In genomic region chr9:95120781-95121370, GRCh38 we compare ENCODE assay signal across 25 cellular contexts.
"Had no signal": no experiment of that assay in that cellular context is flagged by ENCODE, and none has a peak within 500 bp of the region (broad histone marks: within the 10 kb centered on the region; RNA-seq: fewer than 3 reads in every experiment).

No MANE protein-coding gene starts in this region.

- H3K27ac ChIP-seq: adrenal gland, gastrocnemius medialis, hepatocyte, pancreas, thyroid gland had no signal

- H3K9me3 ChIP-seq: adrenal gland, gastrocnemius medialis, pancreas, prostate gland, thyroid gland had no signal

- H3K27me3 Mint-ChIP-seq: activated B cell treated with CpG ODN at 0.5 μM for 24 hours; activated naive CD8-positive, alpha-beta T cell treated with anti-CD3 and anti-CD28 coated beads for 36 hours; naive thymus-derived CD4-positive, alpha-beta T cell; stimulated activated memory B cell treated with anti-CD40 and anti-IgM and Interleukin-4, amounts not matched to agents 10 μg/mL and 1 μg/mL and 100 μg/mL, for 72 hours; stimulated activated naive CD8-positive, alpha-beta T cell treated with anti-CD3 and anti-CD28 coated beads, Interleukin-15, amount 100 ng/mL, for 72 hours had no signal

- H3K79me2 ChIP-seq: hepatocyte had no signal

- H3K4me3 ChIP-seq: adrenal gland, gastrocnemius medialis, hepatocyte, pancreas, prostate gland, skin epidermis, thyroid gland had no signal

- FAIRE-seq: colon, pancreas had no signal

- H3K27ac Mint-ChIP-seq: activated B cell treated with CpG ODN at 0.5 μM for 24 hours; activated naive CD4-positive, alpha-beta T cell treated with anti-CD3 and anti-CD28 coated beads for 36 hours; activated naive CD8-positive, alpha-beta T cell treated with anti-CD3 and anti-CD28 coated beads for 36 hours; naive thymus-derived CD4-positive, alpha-beta T cell; stimulated activated memory B cell treated with anti-CD40 and anti-IgM and Interleukin-4, amounts not matched to agents 10 μg/mL and 1 μg/mL and 100 μg/mL, for 72 hours; stimulated activated naive CD8-positive, alpha-beta T cell treated with anti-CD3 and anti-CD28 coated beads, Interleukin-15, amount 100 ng/mL, for 72 hours had no signal

- H3K4me1 ChIP-seq: adrenal gland, gastrocnemius medialis had no signal

- H3K36me3 ChIP-seq: adrenal gland, gastrocnemius medialis, pancreas, prostate gland, thyroid gland had no signal

- H3K9me3 Mint-ChIP-seq: activated B cell treated with CpG ODN at 0.5 μM for 24 hours; activated naive CD4-positive, alpha-beta T cell treated with anti-CD3 and anti-CD28 coated beads for 36 hours; activated naive CD8-positive, alpha-beta T cell treated with anti-CD3 and anti-CD28 coated beads for 36 hours; naive thymus-derived CD4-positive, alpha-beta T cell; stimulated activated memory B cell treated with anti-CD40 and anti-IgM and Interleukin-4, amounts not matched to agents 10 μg/mL and 1 μg/mL and 100 μg/mL, for 72 hours; stimulated activated naive CD8-positive, alpha-beta T cell treated with anti-CD3 and anti-CD28 coated beads, Interleukin-15, amount 100 ng/mL, for 72 hours had no signal

- DNase-seq: activated B cell treated with CpG ODN at 0.5 μM for 24 hours; activated effector memory CD4-positive, alpha-beta T cell treated with anti-CD3 and anti-CD28 coated beads, Interleukin-2, amount 50 U/mL, for 16 hours; activated naive CD4-positive, alpha-beta T cell treated with anti-CD3 and anti-CD28 coated beads for 36 hours; activated naive CD8-positive, alpha-beta T cell treated with anti-CD3 and anti-CD28 coated beads for 36 hours; adrenal gland; aorta; effector CD8-positive, alpha-beta T cell; erythroblast; gastrocnemius medialis; islet precursor cell; left cardiac atrium; left ventricle myocardium superior; naive thymus-derived CD4-positive, alpha-beta T cell; pancreas; retina; stimulated activated CD4-positive, alpha-beta T cell treated with anti-CD3 and anti-CD28 coated beads, Interleukin-12 subunit alpha, Interleukin-12 subunit beta, amount 100 ng/mL, for 4 hours; stimulated activated CD4-positive, alpha-beta T cell treated with anti-CD3 and anti-CD28 coated beads, Interleukin-4, amount 100 ng/mL, for 24 hours; stimulated activated naive CD8-positive, alpha-beta T cell treated with anti-CD3 and anti-CD28 coated beads, Interleukin-15, amount 100 ng/mL, for 72 hours; T1000; thyroid gland had no signal

- H3K4me3 Mint-ChIP-seq: activated B cell treated with CpG ODN at 0.5 μM for 24 hours; activated naive CD4-positive, alpha-beta T cell treated with anti-CD3 and anti-CD28 coated beads for 36 hours; activated naive CD8-positive, alpha-beta T cell treated with anti-CD3 and anti-CD28 coated beads for 36 hours; naive thymus-derived CD4-positive, alpha-beta T cell; stimulated activated memory B cell treated with anti-CD40 and anti-IgM and Interleukin-4, amounts not matched to agents 10 μg/mL and 1 μg/mL and 100 μg/mL, for 72 hours; stimulated activated naive CD8-positive, alpha-beta T cell treated with anti-CD3 and anti-CD28 coated beads, Interleukin-15, amount 100 ng/mL, for 72 hours had no signal

- H2AFZ ChIP-seq: hepatocyte had no signal

- H3K27me3 ChIP-seq: adrenal gland, gastrocnemius medialis, hepatocyte, pancreas, thyroid gland had no signal

- H3K4me2 ChIP-seq: hepatocyte had no signal

- H3K4me1 Mint-ChIP-seq: activated B cell treated with CpG ODN at 0.5 μM for 24 hours; activated naive CD8-positive, alpha-beta T cell treated with anti-CD3 and anti-CD28 coated beads for 36 hours; stimulated activated memory B cell treated with anti-CD40 and anti-IgM and Interleukin-4, amounts not matched to agents 10 μg/mL and 1 μg/mL and 100 μg/mL, for 72 hours; stimulated activated naive CD8-positive, alpha-beta T cell treated with anti-CD3 and anti-CD28 coated beads, Interleukin-15, amount 100 ng/mL, for 72 hours had no signal
